ENCODE assay signal across 21 cellular contexts in genomic region chr11:75811485-75811884, GRCh38. TPM values are rescaled to one million over a fixed set of nuclear protein-coding genes. Genes with fewer than 3 reads are reported as not detected.
DNase-seq lines count a peak whose midpoint lies in the region; ATAC-seq, FAIRE-seq and TF ChIP-seq lines count a peak whose summit lies in the region.
"Had no signal": no experiment of that assay in that cellular context is flagged by ENCODE, and none has a peak within 500 bp of the region (broad histone marks: within the 10 kb centered on the region; RNA-seq: fewer than 3 reads in every experiment).

No MANE protein-coding gene starts in this region.

- no peak overlapping the region for H3K56ac ChIP-seq in mesendoderm (ENCODE audit: low read length)

- peaks cover under 1% of the 10 kb centered on the region for H3K79me1 ChIP-seq in mesendoderm (ENCODE audit: low read length)

- TF ChIP-seq CTCF in OCI-LY3 (IDR thresholded peaks at IDR 0.05; ENCODE audit: low read depth, low read length): no peak

- ATAC-seq in HG03342 (IDR thresholded peaks at IDR 0.05; ENCODE audit: unreplicated experiment): no peak
- ATAC-seq: Panc1 had no signal

- H3K4me2 ChIP-seq in OCI-LY3 (ENCODE audit: low read length): peak overlapping the region; percentile 93
- no peak overlapping the region for H3K4me2 ChIP-seq in mesendoderm (ENCODE audit: low read length)

- no peaks in the 10 kb centered on the region for H3K9me3 ChIP-seq in OCI-LY3 (ENCODE audit: insufficient read depth, low read length)
- H3K9me3 ChIP-seq: HAP-1, SJCRH30 had no signal

- no peak overlapping the region for H4K5ac ChIP-seq in mesendoderm (ENCODE audit: low read length)

- H4K20me1 ChIP-seq in OCI-LY3 (ENCODE audit: insufficient read depth, low read length): 0 out of 2 replicates have a peak, but pooled peaks cover 5% of the 10 kb centered on the region

- H3K27me3 ChIP-seq in OCI-LY3 (ENCODE audit: low read depth, low read length) (no peaks in the 10 kb centered on the region), mesendoderm (ENCODE audit: insufficient read depth, low read length, poor library complexity) (no peaks in the 10 kb centered on the region)
- H3K27me3 ChIP-seq: SJCRH30 had no signal

- H3K9ac ChIP-seq in OCI-LY3 (ENCODE audit: low read length): peak overlapping the region; percentile 70
- H3K9ac ChIP-seq in mesendoderm (ENCODE audit: low read length): no peak overlapping the region

- peak overlapping the region; percentile 94 for H3K27ac ChIP-seq in OCI-LY3 (ENCODE audit: low read length)
- no peak overlapping the region for H3K27ac ChIP-seq in mesendoderm (ENCODE audit: low read depth, low read length)
- H3K27ac ChIP-seq: C4-2B, SJCRH30 had no signal

- H3K79me2 ChIP-seq in OCI-LY3 (ENCODE audit: low read length): peaks cover 40% of the 10 kb centered on the region
- H3K79me2 ChIP-seq in mesendoderm (ENCODE audit: control insufficient read depth, insufficient read depth, low read length): no peaks in the 10 kb centered on the region

- no peak overlapping the region for H3K23ac ChIP-seq in mesendoderm (ENCODE audit: low read length)

- WGBS in mesendoderm (ENCODE audit: extremely low coverage, insufficient coverage, low lambda C conversion rate): no CpG with 5 or more reads among the region's 2 CpGs

- peak overlapping the region; percentile 79 for H2AFZ ChIP-seq in OCI-LY3 (ENCODE audit: low read depth, low read length)

- TF ChIP-seq POLR2A in GM12892 (IDR thresholded peaks at IDR 0.05; ENCODE audit: low read depth, low read length): peak; percentile 9; the same call in 1 of the 2 replicates

- H2BK15ac ChIP-seq in mesendoderm (replicated peaks; ENCODE audit: low read depth): no peak overlapping the region

- DNase-seq in GM12892 (ENCODE audit: insufficient read length): no peak
- peak; percentile 48 for DNase-seq in mesendoderm
- no peak for DNase-seq in stimulated activated CD4-positive, alpha-beta T cell treated with anti-CD3 and anti-CD28 coated beads, Interleukin-4, amount 100 ng/mL, for 1 hour
- no peak for DNase-seq in H4 (ENCODE audit: low spot score)
- no peak for DNase-seq in SKM-1 treated with dmso at 0.1 percent for 144 hours (lab: John Stamatoyannopoulos, UW; ENCODE audit: unreplicated experiment)
- DNase-seq: DND-41, Kasumi-1, NCI-H1417, NCI-H187 treated with DMSO at 0.1 percent for 48 hours, NCI-H2227 treated with DMSO at 0.1 percent for 48 hours, NCI-H510A treated with DMSO at 0.1 percent for 48 hours, NCI-H82, SJCRH30 had no signal

- H3K4me3 ChIP-seq in GM08714 (ENCODE audit: low read length): peak overlapping the region; percentile 29; the same call in 1 of the 2 replicates
- peak overlapping the region; percentile 73 for H3K4me3 ChIP-seq in OCI-LY3 (ENCODE audit: low read length)
- no peak overlapping the region for H3K4me3 ChIP-seq in mesendoderm (ENCODE audit: low read length)
- H3K4me3 ChIP-seq: HAP-1, SJCRH30 had no signal

- H3K36me3 ChIP-seq in OCI-LY3 (replicated peaks; ENCODE audit: low read depth, low read length) (peaks cover 5% of the 10 kb centered on the region), mesendoderm (ENCODE audit: control insufficient read depth, insufficient read depth, low read length) (no peaks in the 10 kb centered on the region)
- H3K36me3 ChIP-seq: HAP-1, SJCRH30 had no signal

- H2BK120ac ChIP-seq in mesendoderm (ENCODE audit: low read depth, low read length): no peak overlapping the region

- no peak overlapping the region for H4K8ac ChIP-seq in mesendoderm (ENCODE audit: low read depth, low read length)

- no peak overlapping the region for H3K18ac ChIP-seq in mesendoderm (ENCODE audit: low read length)

- H3K4ac ChIP-seq in mesendoderm (ENCODE audit: low read depth, low read length): no peak overlapping the region

- H2BK5ac ChIP-seq in mesendoderm (ENCODE audit: low read length): no peak overlapping the region

- H3K4me1 ChIP-seq in OCI-LY3 (ENCODE audit: low read length): peaks cover 63% of the 10 kb centered on the region
- H3K4me1 ChIP-seq in mesendoderm (ENCODE audit: control insufficient read depth, low read depth, low read length): no peaks in the 10 kb centered on the region
- H3K4me1 ChIP-seq: SJCRH30 had no signal

- no peak for FAIRE-seq in GM12892 (lab: Jason Lieb, UNC)
- FAIRE-seq: G401.6, HTR-8/SVneo had no signal

- H2AK5ac ChIP-seq in mesendoderm (ENCODE audit: low read length): no peak overlapping the region

RNA-seq across cellular contexts. Expression of gene UVRAG, which starts 3.5 kb away (rescaled TPM):
- polyA plus RNA-seq in GM12892 (2012; ENCODE audit: missing spikeins): 34.1 TPM
- 3.3 TPM for polyA plus RNA-seq in mesendoderm (2013, experiment 1 of 2)
- 2.8 TPM for polyA plus RNA-seq in mesendoderm (2013, experiment 2 of 2)
- 10.0 and 21.8 TPM in 2 replicates for total RNA-seq in H4 (2014; rRNA removed; shearing (Covaris generic))

RNA-seq across cellular contexts. Expression of gene DGAT2, which starts 42.9 kb away (rescaled TPM):
- polyA plus RNA-seq in GM12892 (2012; ENCODE audit: missing spikeins): 11.6 TPM
- 0.62 TPM for polyA plus RNA-seq in mesendoderm (2013, experiment 1 of 2)
- 0.63 TPM for polyA plus RNA-seq in mesendoderm (2013, experiment 2 of 2)
- total RNA-seq in H4 (2014; rRNA removed; shearing (Covaris generic)): 8.1 and 11.3 TPM in 2 replicates
